21 cellular contexts compared by ENCODE assay signal in the genomic region with DNA sequence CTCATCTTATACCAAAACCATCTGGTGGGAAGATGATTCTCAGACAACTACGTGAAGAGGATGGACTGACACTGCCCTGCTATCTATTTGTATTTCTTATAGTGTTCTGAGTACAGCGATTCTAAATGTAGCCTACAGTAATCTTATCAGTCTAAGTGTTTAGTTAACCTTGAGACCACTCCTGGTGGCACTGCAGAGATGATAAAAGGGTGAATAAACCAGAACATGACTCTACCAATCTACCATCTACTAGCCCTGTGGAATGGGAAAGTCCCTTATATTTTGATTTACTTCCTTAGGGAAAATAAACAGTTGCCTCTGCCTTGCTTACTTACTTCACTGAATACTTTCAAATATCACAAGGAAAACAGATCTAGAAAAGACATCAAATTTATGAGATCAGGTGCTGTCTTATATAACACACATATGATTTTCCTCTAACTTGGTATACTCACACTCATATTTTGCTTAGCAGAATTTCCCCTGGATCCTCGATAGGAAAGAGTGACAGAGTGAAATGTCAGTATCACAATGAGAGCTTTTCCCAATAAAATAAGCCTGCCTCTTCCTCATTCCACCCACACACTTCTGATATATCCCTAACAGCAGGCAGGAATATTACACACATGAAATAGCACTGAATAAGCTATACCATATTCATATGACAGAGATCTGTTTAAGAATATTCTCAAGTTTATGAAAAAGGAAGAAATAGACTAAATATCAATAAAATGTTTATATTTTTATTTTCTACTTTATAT. TPM values are rescaled to one million over a fixed set of nuclear protein-coding genes. Genes with fewer than 3 reads are reported as not detected.
A peak's percentile ranks its signal among the peaks of the same experiment; 100 is the strongest.
DNase-seq lines count a peak whose midpoint lies in the region; ATAC-seq, FAIRE-seq and TF ChIP-seq lines count a peak whose summit lies in the region.
"Had no signal": no experiment of that assay in that cellular context is flagged by ENCODE, and none has a peak within 500 bp of the region (broad histone marks: within the 10 kb centered on the region; RNA-seq: fewer than 3 reads in every experiment).

No MANE protein-coding gene starts in this region.

- DNase-seq in H54 (ENCODE audit: insufficient read length, low spot score) (no peak), astrocyte (ENCODE audit: low read depth) (no peak), pancreas (no peak), glomerular visceral epithelial cell (ENCODE audit: extremely low spot score) (no peak), ACHN (no peak)
- no peak for DNase-seq in activated T-cell treated with anti-CD3 and anti-CD28 coated beads, Interleukin-2, amount 50 U/mL, for 72 hours
- DNase-seq: 8988T; AML-193; Caco-2; CD4-positive, alpha-beta T cell; H7; HFFc6 had no signal

- no peaks in the 10 kb centered on the region for H3K79me2 ChIP-seq in astrocyte (ENCODE audit: insufficient read depth, low read length)

- H3K4me3 Mint-ChIP-seq in astrocyte (ENCODE audit: unreplicated experiment): no peak overlapping the region
- H3K4me3 Mint-ChIP-seq in activated T-cell treated with anti-CD3 and anti-CD28 coated beads, Interleukin-2, amount 50 U/mL, for 72 hours: no peak overlapping the region
- H3K4me3 Mint-ChIP-seq: CD4-positive, alpha-beta T cell; GM23338; HFFc6; IgD-negative memory B cell had no signal

- peaks cover 2% of the 10 kb centered on the region for H3K36me3 Mint-ChIP-seq in astrocyte (ENCODE audit: low read depth, unreplicated experiment)
- H3K36me3 Mint-ChIP-seq in activated T-cell treated with anti-CD3 and anti-CD28 coated beads, Interleukin-2, amount 50 U/mL, for 72 hours (ENCODE audit: insufficient read depth in 2 of 2): peaks cover 0 to 4% of the 10 kb centered on the region in 2 donors

- H2AFZ ChIP-seq in astrocyte (ENCODE audit: low read depth, low read length): no peak overlapping the region
- H2AFZ ChIP-seq: GM23338 had no signal

- no peak overlapping the region for H3K4me3 ChIP-seq in astrocyte (ENCODE audit: insufficient read depth, low read depth, low read length)
- no peak overlapping the region for H3K4me3 ChIP-seq in pancreas
- H3K4me3 ChIP-seq: GM23338 had no signal

- in situ Hi-C loops in ACHN (cut with HindIII; ENCODE audit: low pct_ligation_motif_present, low pct_unique_long_range_greater_than_20kb, low sequenced_read_pairs): no loop called here

- H3K4me2 ChIP-seq in astrocyte (ENCODE audit: low read length): no peak overlapping the region
- H3K4me2 ChIP-seq: GM23338 had no signal

- H3K4me1 ChIP-seq in astrocyte (ENCODE audit: insufficient read depth, low read length) (no peaks in the 10 kb centered on the region), pancreas (no peaks in the 10 kb centered on the region)

- H3K9ac ChIP-seq in astrocyte (ENCODE audit: low read length): no peak overlapping the region

- H4K20me1 ChIP-seq in astrocyte (ENCODE audit: insufficient read depth, low read length): no peaks in the 10 kb centered on the region

- no peaks in the 10 kb centered on the region for H3K27me3 ChIP-seq in astrocyte (ENCODE audit: insufficient read depth, low read length)
- no peaks in the 10 kb centered on the region for H3K27me3 ChIP-seq in pancreas

- intact Hi-C loops in pancreas (cut with DNase I): no loop called here

- ATAC-seq in pancreas: peak; percentile 55 to 98 (median 68)
- ATAC-seq in activated T-cell treated with anti-CD3 and anti-CD28 coated beads, Interleukin-2, amount 50 U/mL, for 72 hours (replicated peaks in 1 of 2): no peak
- ATAC-seq: GM23338, HCT116 had no signal

- no peaks in the 10 kb centered on the region for H3K27me3 Mint-ChIP-seq in astrocyte (ENCODE audit: low read depth, unreplicated experiment)
- H3K27me3 Mint-ChIP-seq in activated T-cell treated with anti-CD3 and anti-CD28 coated beads, Interleukin-2, amount 50 U/mL, for 72 hours (ENCODE audit: low read depth): no peaks in the 10 kb centered on the region
- H3K27me3 Mint-ChIP-seq: CD4-positive, alpha-beta T cell; IgD-negative memory B cell had no signal

- TF ChIP-seq POLR2A in H54 (IDR thresholded peaks at IDR 0.05; ENCODE audit: low read depth, low read length): no peak

- H3K9me3 ChIP-seq in astrocyte (ENCODE audit: insufficient read depth, low read depth, low read length) (no peaks in the 10 kb centered on the region), pancreas (no peaks in the 10 kb centered on the region)
- H3K9me3 ChIP-seq: Caco-2 had no signal

- no peak overlapping the region for H3K27ac Mint-ChIP-seq in astrocyte (ENCODE audit: unreplicated experiment)
- no peak overlapping the region for H3K27ac Mint-ChIP-seq in activated T-cell treated with anti-CD3 and anti-CD28 coated beads, Interleukin-2, amount 50 U/mL, for 72 hours
- H3K27ac Mint-ChIP-seq: CD4-positive, alpha-beta T cell; GM23338; HFFc6; IgD-negative memory B cell had no signal

- 26 to 29% methylated on average over 3 of the region's 3 CpGs for WGBS in pancreas, 2 donors

- no peak for TF ChIP-seq CTCF in astrocyte (IDR thresholded peaks at IDR 0.05; ENCODE audit: insufficient read depth, low read depth, low read length)
- TF ChIP-seq CTCF in pancreas (IDR thresholded peaks at IDR 0.05): no peak

- no peaks in the 10 kb centered on the region for H3K9me3 Mint-ChIP-seq in astrocyte (ENCODE audit: unreplicated experiment)
- peaks cover 0 to 2% of the 10 kb centered on the region in 2 donors for H3K9me3 Mint-ChIP-seq in activated T-cell treated with anti-CD3 and anti-CD28 coated beads, Interleukin-2, amount 50 U/mL, for 72 hours
- H3K9me3 Mint-ChIP-seq: GM23338 had no signal

- peaks cover 6% of the 10 kb centered on the region for H3K36me3 ChIP-seq in astrocyte (ENCODE audit: insufficient read depth, low read length)
- no peaks in the 10 kb centered on the region for H3K36me3 ChIP-seq in pancreas

- FAIRE-seq in A204.1 (lab: Jason Lieb, UNC): peak; percentile 30
- peak; percentile 36 for FAIRE-seq in H54 (lab: Jason Lieb, UNC)
- FAIRE-seq in astrocyte (lab: Jason Lieb, UNC): peak; percentile 17
- no peak for FAIRE-seq in pancreas (lab: Jason Lieb, UNC)
- FAIRE-seq: D721Med, GM12892, GM18507 had no signal

- H3K27ac ChIP-seq in astrocyte (ENCODE audit: low read depth, low read length): no peak overlapping the region
- no peak overlapping the region for H3K27ac ChIP-seq in pancreas
- H3K27ac ChIP-seq: C4-2B, HL-60 had no signal

- no peaks in the 10 kb centered on the region for H3K4me1 Mint-ChIP-seq in astrocyte (ENCODE audit: low read depth, unreplicated experiment)
- H3K4me1 Mint-ChIP-seq in activated T-cell treated with anti-CD3 and anti-CD28 coated beads, Interleukin-2, amount 50 U/mL, for 72 hours (ENCODE audit: low read depth): no peaks in the 10 kb centered on the region
- H3K4me1 Mint-ChIP-seq: GM23338, IgD-negative memory B cell had no signal

RNA-seq across cellular contexts. Expression of gene MTIF2, which starts 58.6 kb away (rescaled TPM):
- total RNA-seq in astrocyte (23.1 and 25.2 TPM in 2 replicates), pancreas (10 to 100 TPM; 13.6 to 22.9 (median 16.7) TPM)
- 10 to 100 TPM; 16.2 to 20.6 TPM for polyA plus RNA-seq in pancreas
- 10 to 100 TPM; 49.8 to 55.7 TPM for total RNA-seq in activated T-cell treated with anti-CD3 and anti-CD28 coated beads, Interleukin-2, amount 50 U/mL, for 72 hours

Comparison
In these comparisons a context has a peak if more than half of its experiments do, and no peak if none do; other contexts are left out.
1. ATAC-seq: peak in pancreas (4 of 4); none in activated T-cell treated with anti-CD3 and anti-CD28 coated beads, Interleukin-2, amount 50 U/mL, for 72 hours (0 of 2).